ENCODE assay signal across 23 cellular contexts in genomic region chr17:79506150-79506870, GRCh38.
DNase-seq lines count a peak whose midpoint lies in the region; ATAC-seq and TF ChIP-seq lines count a peak whose summit lies in the region.
"Had no signal": no experiment of that assay in that cellular context is flagged by ENCODE, and none has a peak within 500 bp of the region (broad histone marks: within the 10 kb centered on the region; RNA-seq: fewer than 3 reads in every experiment).

No MANE protein-coding gene starts in this region.

- WGBS in body of pancreas, 2 donors, result 79 to 84% methylated on average over 15 to 24 of the region's 24 CpGs

- H3K4me3 Mint-ChIP-seq in activated naive CD4-positive, alpha-beta T cell treated with anti-CD3 and anti-CD28 coated beads, Interleukin-2, amount 50 U/mL, for 24 hours, result no peak overlapping the region
- no peak overlapping the region for H3K4me3 Mint-ChIP-seq in activated naive CD4-positive, alpha-beta T cell treated with anti-CD3 and anti-CD28 coated beads for 36 hours
- H3K4me3 Mint-ChIP-seq in glutamatergic neuron (ENCODE audit: unreplicated experiment), result no peak overlapping the region
- no peak overlapping the region for H3K4me3 Mint-ChIP-seq in neural crest cell
- no peak overlapping the region for H3K4me3 Mint-ChIP-seq in activated CD8-positive, alpha-beta T cell treated with anti-CD3 and anti-CD28 coated beads, Interleukin-2, amount 10 ng/mL, durations not matched to agents 7 days and 5 days
- H3K4me3 Mint-ChIP-seq in stimulated activated effector memory CD8-positive, alpha-beta T cell treated with anti-CD3 and anti-CD28 coated beads, Interleukin-12 subunit alpha, Interleukin-12 subunit beta, amount 100 ng/mL, for 72 hours, result no peak overlapping the region
- H3K4me3 Mint-ChIP-seq: CD14-positive monocyte; CD4-positive, alpha-beta T cell; CD8-positive, alpha-beta memory T cell had no signal

- no peak for TF ChIP-seq CTCF in glutamatergic neuron (IDR thresholded peaks at IDR 0.05; ENCODE audit: partially characterized antibody, unreplicated experiment)
- no peak for TF ChIP-seq CTCF in neural crest cell (conservative IDR thresholded peaks at IDR 0.05)
- TF ChIP-seq CTCF in body of pancreas (IDR thresholded peaks at IDR 0.05), result no peak

- H3K36me3 ChIP-seq in body of pancreas (replicated peaks in 1 of 2; ENCODE audit: insufficient read depth in 1 of 2, low read depth in 2 of 2), result no peaks in the 10 kb centered on the region
- H3K36me3 ChIP-seq: BE2C; BLaER1 treated with 17β-estradiol and CSF1 and Interleukin-3, amounts not matched to agents 10 nM and 100 nM had no signal

- CTCF ChIA-PET in activated naive CD4-positive, alpha-beta T cell treated with anti-CD3 and anti-CD28 coated beads for 36 hours (lab: Charles Lee), result interaction anchor here (1.0 kb wide), 1 partner anchor 9 kb away, joined by 3 read pairs; no protein-coding TSS in a partner anchor
- CTCF ChIA-PET in activated CD8-positive, alpha-beta T cell treated with anti-CD3 and anti-CD28 coated beads, Interleukin-2, amount 10 ng/mL, durations not matched to agents 7 days and 5 days (lab: Charles Lee), result no interaction called here

- no peaks in the 10 kb centered on the region for H3K36me3 Mint-ChIP-seq in activated naive CD4-positive, alpha-beta T cell treated with anti-CD3 and anti-CD28 coated beads, Interleukin-2, amount 50 U/mL, for 24 hours
- H3K36me3 Mint-ChIP-seq in activated naive CD4-positive, alpha-beta T cell treated with anti-CD3 and anti-CD28 coated beads for 36 hours (ENCODE audit: low read depth), result no peaks in the 10 kb centered on the region
- H3K36me3 Mint-ChIP-seq in glutamatergic neuron (ENCODE audit: unreplicated experiment) (peaks cover 9% of the 10 kb centered on the region), neural crest cell (ENCODE audit: low read depth) (no peaks in the 10 kb centered on the region)
- H3K36me3 Mint-ChIP-seq in activated CD8-positive, alpha-beta T cell treated with anti-CD3 and anti-CD28 coated beads, Interleukin-2, amount 10 ng/mL, durations not matched to agents 7 days and 5 days (ENCODE audit: low read depth), result no peaks in the 10 kb centered on the region
- H3K36me3 Mint-ChIP-seq in stimulated activated effector memory CD8-positive, alpha-beta T cell treated with anti-CD3 and anti-CD28 coated beads, Interleukin-12 subunit alpha, Interleukin-12 subunit beta, amount 100 ng/mL, for 72 hours, result no peaks in the 10 kb centered on the region
- H3K36me3 Mint-ChIP-seq: CD14-positive monocyte had no signal

- POLR2A ChIA-PET in activated CD8-positive, alpha-beta T cell treated with anti-CD3 and anti-CD28 coated beads, Interleukin-2, amount 10 ng/mL, durations not matched to agents 7 days and 5 days (lab: Charles Lee), result interaction anchor here (0.6 kb wide), 1 partner anchor 585 kb away, joined by 3 read pairs; no protein-coding TSS in a partner anchor

- intact Hi-C loops in activated naive CD4-positive, alpha-beta T cell treated with anti-CD3 and anti-CD28 coated beads for 36 hours (cut with micrococcal nuclease), result no loop called here
- intact Hi-C loops in body of pancreas (cut with DNase I), result no loop called here

- peak overlapping the region; percentile 72 for H3K27ac Mint-ChIP-seq in activated naive CD4-positive, alpha-beta T cell treated with anti-CD3 and anti-CD28 coated beads, Interleukin-2, amount 50 U/mL, for 24 hours
- H3K27ac Mint-ChIP-seq in activated naive CD4-positive, alpha-beta T cell treated with anti-CD3 and anti-CD28 coated beads for 36 hours, result no peak overlapping the region
- H3K27ac Mint-ChIP-seq in glutamatergic neuron (ENCODE audit: unreplicated experiment) (peak overlapping the region; percentile 64), neural crest cell (ENCODE audit: unreplicated experiment) (peak overlapping the region; percentile 43)
- no peak overlapping the region for H3K27ac Mint-ChIP-seq in activated CD8-positive, alpha-beta T cell treated with anti-CD3 and anti-CD28 coated beads, Interleukin-2, amount 10 ng/mL, durations not matched to agents 7 days and 5 days
- no peak overlapping the region for H3K27ac Mint-ChIP-seq in stimulated activated effector memory CD8-positive, alpha-beta T cell treated with anti-CD3 and anti-CD28 coated beads, Interleukin-12 subunit alpha, Interleukin-12 subunit beta, amount 100 ng/mL, for 72 hours
- H3K27ac Mint-ChIP-seq: CD14-positive monocyte; CD4-positive, alpha-beta T cell; CD8-positive, alpha-beta memory T cell had no signal

- no peak overlapping the region for H3K27ac ChIP-seq in body of pancreas
- H3K27ac ChIP-seq: BLaER1 treated with 17β-estradiol and CSF1 and Interleukin-3, amounts not matched to agents 10 nM and 100 nM had no signal

- H3K4me1 Mint-ChIP-seq in activated naive CD4-positive, alpha-beta T cell treated with anti-CD3 and anti-CD28 coated beads, Interleukin-2, amount 50 U/mL, for 24 hours, result no peaks in the 10 kb centered on the region
- H3K4me1 Mint-ChIP-seq in activated naive CD4-positive, alpha-beta T cell treated with anti-CD3 and anti-CD28 coated beads for 36 hours (ENCODE audit: low read depth), result no peaks in the 10 kb centered on the region
- H3K4me1 Mint-ChIP-seq in glutamatergic neuron (ENCODE audit: low read depth, unreplicated experiment) (peaks cover 36% of the 10 kb centered on the region), neural crest cell (peaks cover 6% of the 10 kb centered on the region)
- H3K4me1 Mint-ChIP-seq in activated CD8-positive, alpha-beta T cell treated with anti-CD3 and anti-CD28 coated beads, Interleukin-2, amount 10 ng/mL, durations not matched to agents 7 days and 5 days (ENCODE audit: low read depth), result no peaks in the 10 kb centered on the region
- H3K4me1 Mint-ChIP-seq in stimulated activated effector memory CD8-positive, alpha-beta T cell treated with anti-CD3 and anti-CD28 coated beads, Interleukin-12 subunit alpha, Interleukin-12 subunit beta, amount 100 ng/mL, for 72 hours, result no peaks in the 10 kb centered on the region
- H3K4me1 Mint-ChIP-seq: CD14-positive monocyte; CD8-positive, alpha-beta memory T cell had no signal

- no peaks in the 10 kb centered on the region for H3K27me3 ChIP-seq in body of pancreas
- H3K27me3 ChIP-seq: BLaER1 treated with 17β-estradiol and CSF1 and Interleukin-3, amounts not matched to agents 10 nM and 100 nM had no signal

- H3K27me3 Mint-ChIP-seq in activated naive CD4-positive, alpha-beta T cell treated with anti-CD3 and anti-CD28 coated beads, Interleukin-2, amount 50 U/mL, for 24 hours, result peaks cover 6% of the 10 kb centered on the region
- H3K27me3 Mint-ChIP-seq in activated naive CD4-positive, alpha-beta T cell treated with anti-CD3 and anti-CD28 coated beads for 36 hours (ENCODE audit: low read depth), result peaks cover 7% of the 10 kb centered on the region
- H3K27me3 Mint-ChIP-seq in glutamatergic neuron (ENCODE audit: unreplicated experiment) (peaks cover 13% of the 10 kb centered on the region), neural crest cell (ENCODE audit: low read depth) (no peaks in the 10 kb centered on the region)
- peaks cover 5% of the 10 kb centered on the region for H3K27me3 Mint-ChIP-seq in activated CD8-positive, alpha-beta T cell treated with anti-CD3 and anti-CD28 coated beads, Interleukin-2, amount 10 ng/mL, durations not matched to agents 7 days and 5 days (ENCODE audit: low read depth)

- H3K9me3 ChIP-seq in body of pancreas, result no peaks in the 10 kb centered on the region
- H3K9me3 ChIP-seq: A549, BE2C had no signal

- H3K4me3 ChIP-seq in body of pancreas, result no peak overlapping the region
- H3K4me3 ChIP-seq: A549; BLaER1 treated with 17β-estradiol and CSF1 and Interleukin-3, amounts not matched to agents 10 nM and 100 nM had no signal

- no peaks in the 10 kb centered on the region for H3K4me1 ChIP-seq in body of pancreas
- H3K4me1 ChIP-seq: BE2C had no signal

- H3K9me3 Mint-ChIP-seq in activated naive CD4-positive, alpha-beta T cell treated with anti-CD3 and anti-CD28 coated beads, Interleukin-2, amount 50 U/mL, for 24 hours, result no peaks in the 10 kb centered on the region
- H3K9me3 Mint-ChIP-seq in activated naive CD4-positive, alpha-beta T cell treated with anti-CD3 and anti-CD28 coated beads for 36 hours, result peaks cover 1% of the 10 kb centered on the region
- H3K9me3 Mint-ChIP-seq in glutamatergic neuron (ENCODE audit: unreplicated experiment) (peaks cover 19% of the 10 kb centered on the region), neural crest cell (peaks cover 2% of the 10 kb centered on the region)
- H3K9me3 Mint-ChIP-seq in activated CD8-positive, alpha-beta T cell treated with anti-CD3 and anti-CD28 coated beads, Interleukin-2, amount 10 ng/mL, durations not matched to agents 7 days and 5 days (ENCODE audit: insufficient read depth), result no peaks in the 10 kb centered on the region
- H3K9me3 Mint-ChIP-seq in stimulated activated effector memory CD8-positive, alpha-beta T cell treated with anti-CD3 and anti-CD28 coated beads, Interleukin-12 subunit alpha, Interleukin-12 subunit beta, amount 100 ng/mL, for 72 hours, result no peaks in the 10 kb centered on the region

- DNase-seq in activated naive CD4-positive, alpha-beta T cell treated with anti-CD3 and anti-CD28 coated beads for 36 hours, result no peak
- DNase-seq in glutamatergic neuron (no peak), neural crest cell (ENCODE audit: low read depth, low spot score) (no peak), body of pancreas (no peak)
- no peak for DNase-seq in activated CD8-positive, alpha-beta T cell treated with anti-CD3 and anti-CD28 coated beads, Interleukin-2, amount 10 ng/mL, durations not matched to agents 7 days and 5 days
- no peak for DNase-seq in stimulated activated effector memory CD8-positive, alpha-beta T cell treated with anti-CD3 and anti-CD28 coated beads, Interleukin-12 subunit alpha, Interleukin-12 subunit beta, amount 100 ng/mL, for 72 hours (ENCODE audit: low spot score in 2 of 2)
- DNase-seq: 8988T; ACHN; AML-193; BE2C; CD4-positive, alpha-beta T cell; CD8-positive, alpha-beta memory T cell; DMS 273 treated with DMSO at 0.1 percent for 48 hours; DMS79; EL; GF-D8; GOT3; H7; HCEC 1CT had no signal

- TF ChIP-seq POLR2A in body of pancreas (IDR thresholded peaks at IDR 0.05), result no peak

- ATAC-seq in activated CD8-positive, alpha-beta T cell treated with anti-CD3 and anti-CD28 coated beads, Interleukin-2, amount 10 ng/mL, durations not matched to agents 7 days and 5 days, result no peak
- ATAC-seq in stimulated activated effector memory CD8-positive, alpha-beta T cell treated with anti-CD3 and anti-CD28 coated beads, Interleukin-12 subunit alpha, Interleukin-12 subunit beta, amount 100 ng/mL, for 72 hours, result no peak
- no peak for ATAC-seq in body of pancreas
- ATAC-seq: A549 had no signal

Comparison
In these comparisons a context has a peak if more than half of its experiments do, and no peak if none do; other contexts are left out.
1. H3K27ac Mint-ChIP-seq: peak in activated naive CD4-positive, alpha-beta T cell treated with anti-CD3 and anti-CD28 coated beads, Interleukin-2, amount 50 U/mL, for 24 hours (single experiment), glutamatergic neuron (single experiment) and neural crest cell (single experiment); none in activated naive CD4-positive, alpha-beta T cell treated with anti-CD3 and anti-CD28 coated beads for 36 hours (single experiment), activated CD8-positive, alpha-beta T cell treated with anti-CD3 and anti-CD28 coated beads, Interleukin-2, amount 10 ng/mL, durations not matched to agents 7 days and 5 days (single experiment) and stimulated activated effector memory CD8-positive, alpha-beta T cell treated with anti-CD3 and anti-CD28 coated beads, Interleukin-12 subunit alpha, Interleukin-12 subunit beta, amount 100 ng/mL, for 72 hours (single experiment).